10 cellular contexts compared by ENCODE assay signal in genomic region chr1:27504588-27505419, GRCh38. TPM values are rescaled to one million over a fixed set of nuclear protein-coding genes. Genes with fewer than 3 reads are reported as not detected.
DNase-seq lines count a peak whose midpoint lies in the region; ATAC-seq, FAIRE-seq and TF ChIP-seq lines count a peak whose summit lies in the region.
"Had no signal": no experiment of that assay in that cellular context is flagged by ENCODE, and none has a peak within 500 bp of the region (broad histone marks: within the 10 kb centered on the region; RNA-seq: fewer than 3 reads in every experiment).

No MANE protein-coding gene starts in this region.

- no peak for FAIRE-seq in endothelial cell of umbilical vein (lab: Jason Lieb, UNC)

- H3K4me1 Mint-ChIP-seq in activated CD4-positive, alpha-beta T cell treated with anti-CD3 and anti-CD28 coated beads for 36 hours, result peaks cover 8% of the 10 kb centered on the region
- H3K4me1 Mint-ChIP-seq in Calu3 (ENCODE audit: low read depth, unreplicated experiment), result no peaks in the 10 kb centered on the region

- TF ChIP-seq POLR2A in endothelial cell of umbilical vein (IDR thresholded peaks at IDR 0.05; ENCODE audit: low read depth, low read length), result no peak

- no peaks in the 10 kb centered on the region for H3K9me1 ChIP-seq in endothelial cell of umbilical vein (replicated peaks; ENCODE audit: control insufficient read depth, extremely low read depth, insufficient read depth, low read length)

- POLR2A ChIA-PET in endothelial cell of umbilical vein (lab: Charles Lee), result no interaction called here
- POLR2A ChIA-PET in activated CD4-positive, alpha-beta T cell treated with anti-CD3 and anti-CD28 coated beads for 36 hours (lab: Charles Lee), result interaction anchor here (0.6 kb wide), 1 partner anchor 60 kb away, joined by 3 read pairs; no protein-coding TSS in a partner anchor

- DNase-seq in NT2/D1 (ENCODE audit: low read depth, low spot score) (no peak), endothelial cell of umbilical vein (ENCODE audit: low read depth, low spot score) (no peak), lung (ENCODE audit: low spot score) (no peak), superior temporal gyrus (ENCODE audit: extremely low spot score) (peak; percentile 94), DMS79 (lab: John Stamatoyannopoulos, UW) (no peak), activated gamma-delta T cell (lab: John Stamatoyannopoulos, UW) (no peak), Calu3 (no peak)
- no peak for DNase-seq in activated CD4-positive, alpha-beta T cell treated with anti-CD3 and anti-CD28 coated beads for 36 hours
- DNase-seq: activated T-cell treated with anti-CD3 and anti-CD28 coated beads, Interleukin-2, amount 50 U/mL, for 24 hours; stimulated activated CD4-positive, alpha-beta T cell treated with anti-CD3 and anti-CD28 coated beads, Interleukin-12 subunit alpha, Interleukin-12 subunit beta, amount 100 ng/mL, for 4 hours had no signal

- H3K9me3 ChIP-seq in NT2/D1 (ENCODE audit: insufficient read depth, low read length) (no peaks in the 10 kb centered on the region), endothelial cell of umbilical vein (replicated peaks; ENCODE audit: control insufficient read depth, insufficient read depth, low read length) (no peaks in the 10 kb centered on the region), lung (ENCODE audit: control insufficient read depth in 2 of 2, insufficient read depth in 1 of 2, low read length in 1 of 2) (no peaks in the 10 kb centered on the region)

- no peak overlapping the region for H3K4me3 Mint-ChIP-seq in activated CD4-positive, alpha-beta T cell treated with anti-CD3 and anti-CD28 coated beads for 36 hours
- no peak overlapping the region for H3K4me3 Mint-ChIP-seq in Calu3 (ENCODE audit: low read depth, unreplicated experiment)
- H3K4me3 Mint-ChIP-seq: activated T-cell treated with anti-CD3 and anti-CD28 coated beads, Interleukin-2, amount 50 U/mL, for 24 hours had no signal

- dilution Hi-C loops in endothelial cell of umbilical vein (cut with MboI; ENCODE audit: extremely low pct_ligation_motif_present, low sequenced_read_pairs), result no loop called here

- peaks cover 23% of the 10 kb centered on the region for H3K4me1 ChIP-seq in NT2/D1 (ENCODE audit: insufficient read depth, insufficient read length)
- H3K4me1 ChIP-seq in endothelial cell of umbilical vein (ENCODE audit: control insufficient read depth, extremely low read depth, insufficient read depth, low read length), result peaks cover 4% of the 10 kb centered on the region
- peaks cover 0 to 5% of the 10 kb centered on the region in 2 donors for H3K4me1 ChIP-seq in lung (ENCODE audit: control insufficient read depth in 2 of 2, insufficient read depth in 2 of 2, low read length in 2 of 2)

- intact Hi-C loops in endothelial cell of umbilical vein (cut with micrococcal nuclease) (no loop called here), Calu3 (cut with micrococcal nuclease; ENCODE audit: unreplicated experiment) (no loop called here)
- intact Hi-C loops in activated CD4-positive, alpha-beta T cell treated with anti-CD3 and anti-CD28 coated beads for 36 hours (cut with DNase I, micrococcal nuclease), result no loop called here

- TF ChIP-seq CTCF in endothelial cell of umbilical vein (IDR thresholded peaks at IDR 0.05; ENCODE audit: extremely low read depth in 1 of 2, insufficient read depth in 1 of 2, low read depth in 1 of 2, low read length in 2 of 2) (no peak), lung (IDR thresholded peaks at IDR 0.05; ENCODE audit: control extremely low read depth, extremely low read depth) (no peak), Calu3 (IDR thresholded peaks at IDR 0.05; ENCODE audit: unreplicated experiment) (no peak)

- H2AFZ ChIP-seq in endothelial cell of umbilical vein (ENCODE audit: low read depth, low read length), result peak overlapping the region; percentile 92

- H3K4me3 ChIP-seq in NT2/D1 (ENCODE audit: insufficient read length, low read depth) (no peak overlapping the region), endothelial cell of umbilical vein (replicated peaks in 1 of 3; ENCODE audit: insufficient read depth in 1 of 3, low read depth in 1 of 3, low read length in 3 of 3) (no peak overlapping the region), lung (no peak overlapping the region)

- H3K27me3 ChIP-seq in NT2/D1 (ENCODE audit: insufficient read depth, insufficient read length) (no peaks in the 10 kb centered on the region), endothelial cell of umbilical vein (ENCODE audit: control insufficient read depth in 2 of 2, insufficient read depth in 2 of 2, low read length in 2 of 2) (no peaks in the 10 kb centered on the region), lung (ENCODE audit: control insufficient read depth, insufficient read depth) (no peaks in the 10 kb centered on the region)

- H3K36me3 Mint-ChIP-seq in activated CD4-positive, alpha-beta T cell treated with anti-CD3 and anti-CD28 coated beads for 36 hours (ENCODE audit: low read depth), result no peaks in the 10 kb centered on the region
- H3K36me3 Mint-ChIP-seq in Calu3 (ENCODE audit: insufficient read depth, unreplicated experiment), result no peaks in the 10 kb centered on the region

- H3K9ac ChIP-seq in NT2/D1 (ENCODE audit: insufficient read length, low read depth) (peak overlapping the region; percentile 22), endothelial cell of umbilical vein (replicated peaks; ENCODE audit: extremely low read depth, insufficient read depth, low read length) (no peak overlapping the region)

- no peak overlapping the region for H3K27ac ChIP-seq in endothelial cell of umbilical vein (ENCODE audit: insufficient read depth, low read depth, low read length)
- H3K27ac ChIP-seq in lung (ENCODE audit: low read depth in 1 of 2, low read length in 1 of 2), result peak overlapping the region; percentile 85 to 91

- CTCF ChIA-PET in endothelial cell of umbilical vein (lab: Charles Lee) (interaction anchor here (0.8 to 2.3 kb wide), 3 partner anchors 8 to 101 kb away, joined by 3 to 5 read pairs (median 3); no protein-coding TSS in a partner anchor), Calu3 (lab: Charles Lee) (interaction anchor here (0.6 kb wide), 1 partner anchor 64 kb away, joined by 3 read pairs; no protein-coding TSS in a partner anchor)
- CTCF ChIA-PET in activated CD4-positive, alpha-beta T cell treated with anti-CD3 and anti-CD28 coated beads for 36 hours (lab: Charles Lee), result interaction anchor here (1.1 to 1.6 kb wide), 3 partner anchors 11 to 63 kb away, joined by 3 to 6 read pairs (median 4); no protein-coding TSS in a partner anchor

- H3K9me3 Mint-ChIP-seq in activated CD4-positive, alpha-beta T cell treated with anti-CD3 and anti-CD28 coated beads for 36 hours (ENCODE audit: low read depth), result no peaks in the 10 kb centered on the region
- H3K9me3 Mint-ChIP-seq in Calu3 (ENCODE audit: low read depth, unreplicated experiment), result no peaks in the 10 kb centered on the region
- H3K9me3 Mint-ChIP-seq: activated T-cell treated with anti-CD3 and anti-CD28 coated beads, Interleukin-2, amount 50 U/mL, for 24 hours had no signal

- 42 to 65% methylated on average over 13 of the region's 13 CpGs for WGBS in lung, 2 donors

- H4K20me1 ChIP-seq in endothelial cell of umbilical vein (replicated peaks; ENCODE audit: control insufficient read depth, extremely low read depth, insufficient read depth, low read length), result no peaks in the 10 kb centered on the region

- no peaks in the 10 kb centered on the region for H3K27me3 Mint-ChIP-seq in activated CD4-positive, alpha-beta T cell treated with anti-CD3 and anti-CD28 coated beads for 36 hours
- H3K27me3 Mint-ChIP-seq in Calu3 (ENCODE audit: unreplicated experiment), result no peaks in the 10 kb centered on the region
- H3K27me3 Mint-ChIP-seq: activated T-cell treated with anti-CD3 and anti-CD28 coated beads, Interleukin-2, amount 50 U/mL, for 24 hours had no signal

- no peak for ATAC-seq in lung (ENCODE audit: insufficient read depth, low FRiP score)
- no peak for ATAC-seq in activated CD4-positive, alpha-beta T cell treated with anti-CD3 and anti-CD28 coated beads for 36 hours

- no peak overlapping the region for H3K27ac Mint-ChIP-seq in activated CD4-positive, alpha-beta T cell treated with anti-CD3 and anti-CD28 coated beads for 36 hours
- H3K27ac Mint-ChIP-seq in Calu3 (ENCODE audit: unreplicated experiment), result no peak overlapping the region

- BruUV-seq in endothelial cell of umbilical vein (replicated peaks; lab: Mats Ljungman, UMichigan) (no TSS peak), Calu3 (replicated peaks; lab: Mats Ljungman, UMichigan) (no TSS peak)

- H3K4me2 ChIP-seq in endothelial cell of umbilical vein (ENCODE audit: insufficient read depth, low read length), result no peak overlapping the region

- H3K79me2 ChIP-seq in endothelial cell of umbilical vein (ENCODE audit: control insufficient read depth, insufficient read depth, low read length), result no peaks in the 10 kb centered on the region

- H3K36me3 ChIP-seq in NT2/D1 (ENCODE audit: insufficient read depth, insufficient read length, low read length) (no peaks in the 10 kb centered on the region), endothelial cell of umbilical vein (ENCODE audit: control insufficient read depth in 2 of 2, extremely low read depth in 1 of 2, insufficient read depth in 2 of 2, low read length in 2 of 2) (no peaks in the 10 kb centered on the region), lung (ENCODE audit: control insufficient read depth in 2 of 2, insufficient read depth in 2 of 2, low read length in 2 of 2) (no peaks in the 10 kb centered on the region)

TF ChIP-seq in endothelial cell of umbilical vein, 7 proteins besides CTCF, POLR2A, EP300 and RAD21 (continues in another document):
- no peak for TF ChIP-seq FOS (IDR thresholded peaks at IDR 0.05; ENCODE audit: borderline replicate concordance, insufficient read depth, low read length)
- TF ChIP-seq JUN (IDR thresholded peaks at IDR 0.05; ENCODE audit: borderline replicate concordance, insufficient read depth, insufficient read length, low read depth), result no peak
- TF ChIP-seq MAX (IDR thresholded peaks at IDR 0.05; ENCODE audit: insufficient read depth, insufficient read length), result no peak
- TF ChIP-seq MYC (IDR thresholded peaks at IDR 0.05; ENCODE audit: low read depth, low read length), result no peak

RNA-seq across cellular contexts. Expression of gene WASF2, which starts 14.8 kb away (rescaled TPM):
- 169 and 172 TPM in 2 replicates for total RNA-seq in endothelial cell of umbilical vein
- polyA plus RNA-seq in endothelial cell of umbilical vein, result 75.3 and 76.9 TPM in 2 replicates
- polyA plus RNA-seq in endothelial cell of umbilical vein (2011; cell fraction: cytosol; rRNA removed), result 78.3 and 83.2 TPM in 2 replicates
- 87.5 and 93.8 TPM in 2 replicates for polyA plus RNA-seq in endothelial cell of umbilical vein (2011; cell fraction: nucleus; rRNA removed)
- polyA plus RNA-seq in endothelial cell of umbilical vein (2012), result 61.5 and 65.7 TPM in 2 replicates
- 104 and 109 TPM in 2 replicates for polyA minus RNA-seq in endothelial cell of umbilical vein
- 33.6 TPM for polyA minus RNA-seq in endothelial cell of umbilical vein (2011; cell fraction: cytosol; rRNA and poly(A)+ RNA removed)
- polyA minus RNA-seq in endothelial cell of umbilical vein (2011; cell fraction: nucleus; rRNA and poly(A)+ RNA removed), result 64.5 and 67.0 TPM in 2 replicates
- 100 to 1,000 TPM in 1 of 2 donors, 10 to 100 TPM in 1; 47.9 to 136 TPM for total RNA-seq in lung
- 10 to 100 TPM; 27.3 to 51.0 TPM for polyA plus RNA-seq in lung
- total RNA-seq in activated CD4-positive, alpha-beta T cell treated with anti-CD3 and anti-CD28 coated beads for 36 hours, result 100 to 1,000 TPM; 104 to 132 TPM
- total RNA-seq in Calu3 (2022), result 79.5 and 84.2 TPM in 2 replicates
